ENCODE assay signal across 10 cellular contexts in the genomic region with DNA sequence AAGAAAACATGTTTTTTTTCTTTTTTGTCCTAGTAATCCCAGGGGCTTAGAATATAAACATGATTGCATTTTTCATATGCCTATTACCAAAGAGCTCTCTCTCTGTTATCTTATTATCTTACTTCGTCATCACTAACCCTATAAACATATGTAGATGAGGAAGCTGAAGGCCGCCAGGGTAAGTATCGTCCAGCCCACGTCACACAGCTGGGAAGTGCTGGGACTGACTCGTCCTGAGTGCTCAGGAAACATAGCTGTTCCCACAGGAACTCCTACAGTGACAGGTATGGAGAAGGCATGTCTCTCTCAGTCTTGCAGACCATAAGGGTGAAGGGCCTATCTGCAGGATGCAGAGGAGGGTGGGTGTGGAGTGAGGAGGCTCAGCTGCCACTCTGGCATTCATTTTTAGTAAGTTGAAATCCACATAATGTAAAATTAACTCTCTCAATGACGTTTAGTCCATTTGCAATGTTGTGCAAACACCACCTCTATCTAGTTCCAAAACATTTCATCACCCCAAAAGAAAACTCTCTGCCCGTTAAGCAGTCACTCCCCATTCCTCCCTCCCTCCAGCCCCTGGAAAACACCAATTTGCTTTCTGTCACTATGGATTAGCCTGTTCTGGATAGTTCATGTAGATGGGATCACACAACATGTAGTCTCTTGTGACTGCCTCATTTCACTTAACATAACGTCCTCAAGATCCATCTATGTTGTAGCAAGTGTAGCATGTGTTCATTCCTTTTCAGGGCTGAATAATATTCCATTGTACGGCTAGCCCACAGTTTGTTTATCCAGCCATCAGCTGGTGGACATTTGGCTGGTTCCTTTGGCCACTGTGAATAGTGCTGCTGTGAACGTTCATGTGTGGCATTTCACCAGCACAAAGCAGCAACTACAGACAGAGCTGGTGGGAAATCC.
DNase-seq lines count a peak whose midpoint lies in the region; ATAC-seq and TF ChIP-seq lines count a peak whose summit lies in the region.
"Had no signal": no experiment of that assay in that cellular context is flagged by ENCODE, and none has a peak within 500 bp of the region (broad histone marks: within the 10 kb centered on the region; RNA-seq: fewer than 3 reads in every experiment).

No MANE protein-coding gene starts in this region.

- no peaks in the 10 kb centered on the region for H3K27me3 ChIP-seq in ACC112 (ENCODE audit: insufficient read depth, low read length)
- H3K27me3 ChIP-seq: BLaER1 had no signal

- H3K4me1 ChIP-seq in ACC112 (ENCODE audit: control insufficient read depth, insufficient read depth, low read length, unreplicated experiment): peaks cover 26% of the 10 kb centered on the region
- H3K4me1 ChIP-seq: BLaER1 had no signal

- no peak overlapping the region for H2AFZ ChIP-seq in ACC112 (ENCODE audit: low read length, unreplicated experiment)

- no peak overlapping the region for H3K27ac Mint-ChIP-seq in stimulated activated memory B cell treated with anti-CD40 and anti-IgM and Interleukin-4, amounts not matched to agents 10 μg/mL and 1 μg/mL and 100 μg/mL, for 72 hours

- H3K4me3 ChIP-seq in ACC112 (ENCODE audit: low read depth, low read length) (no peak overlapping the region), astrocyte of the cerebellum (ENCODE audit: low read depth, low read length) (no peak overlapping the region)
- H3K4me3 ChIP-seq: BLaER1 had no signal

- no peak for TF ChIP-seq CTCF in astrocyte of the cerebellum (IDR thresholded peaks at IDR 0.05; ENCODE audit: low read depth, low read length, missing control alignments)

- peak; percentile 1 for DNase-seq in KG1 (lab: John Stamatoyannopoulos, UW)
- DNase-seq in astrocyte of the cerebellum (ENCODE audit: low read depth): peak; percentile 83
- peak; percentile 61 for DNase-seq in hepatic stellate cell (ENCODE audit: low spot score)
- DNase-seq in dedifferentiated amniotic fluid mesenchymal stem cell (ENCODE audit: extremely low spot score): no peak
- DNase-seq in NCI-H82 treated with DMSO at 0.1 percent for 48 hours (lab: John Stamatoyannopoulos, UW; ENCODE audit: unreplicated experiment): no peak
- no peak for DNase-seq in COR-L47 (lab: John Stamatoyannopoulos, UW)
- DNase-seq: NCI-H2171 treated with DMSO at 0.1 percent for 48 hours had no signal

- peaks cover 11% of the 10 kb centered on the region for H3K27me3 Mint-ChIP-seq in stimulated activated memory B cell treated with anti-CD40 and anti-IgM and Interleukin-4, amounts not matched to agents 10 μg/mL and 1 μg/mL and 100 μg/mL, for 72 hours

- in situ Hi-C loops in astrocyte of the cerebellum (cut with HindIII; ENCODE audit: low sequenced_read_pairs): no loop called here

- no peak overlapping the region for H3K4me3 Mint-ChIP-seq in stimulated activated memory B cell treated with anti-CD40 and anti-IgM and Interleukin-4, amounts not matched to agents 10 μg/mL and 1 μg/mL and 100 μg/mL, for 72 hours

- peak overlapping the region; percentile 93 for H3K27ac ChIP-seq in ACC112 (ENCODE audit: low read depth, low read length)
- H3K27ac ChIP-seq: BLaER1 had no signal

- H3K36me3 Mint-ChIP-seq in stimulated activated memory B cell treated with anti-CD40 and anti-IgM and Interleukin-4, amounts not matched to agents 10 μg/mL and 1 μg/mL and 100 μg/mL, for 72 hours: no peaks in the 10 kb centered on the region

- H3K79me2 ChIP-seq in ACC112 (ENCODE audit: control insufficient read depth, insufficient read depth, low read length, unreplicated experiment): no peaks in the 10 kb centered on the region

- H3K36me3 ChIP-seq in ACC112 (ENCODE audit: insufficient read depth, low read length): no peaks in the 10 kb centered on the region
- H3K36me3 ChIP-seq: BLaER1 had no signal

- no peaks in the 10 kb centered on the region for H3K4me1 Mint-ChIP-seq in stimulated activated memory B cell treated with anti-CD40 and anti-IgM and Interleukin-4, amounts not matched to agents 10 μg/mL and 1 μg/mL and 100 μg/mL, for 72 hours

- H3K9me3 Mint-ChIP-seq in stimulated activated memory B cell treated with anti-CD40 and anti-IgM and Interleukin-4, amounts not matched to agents 10 μg/mL and 1 μg/mL and 100 μg/mL, for 72 hours: peaks cover 10% of the 10 kb centered on the region

- ATAC-seq in stimulated activated memory B cell treated with anti-CD40 and anti-IgM and Interleukin-4, amounts not matched to agents 10 μg/mL and 1 μg/mL and 100 μg/mL, for 72 hours: no peak

Comparison
In these comparisons a context has a peak if more than half of its experiments do, and no peak if none do; other contexts are left out.
1. DNase-seq: peak in KG1 (single experiment), astrocyte of the cerebellum (single experiment) and hepatic stellate cell (single experiment); none in dedifferentiated amniotic fluid mesenchymal stem cell (single experiment), NCI-H82 treated with DMSO at 0.1 percent for 48 hours (single experiment) and COR-L47 (single experiment).